Comparison of ENCODE assay signal across 1 cellular context in the genomic region with DNA sequence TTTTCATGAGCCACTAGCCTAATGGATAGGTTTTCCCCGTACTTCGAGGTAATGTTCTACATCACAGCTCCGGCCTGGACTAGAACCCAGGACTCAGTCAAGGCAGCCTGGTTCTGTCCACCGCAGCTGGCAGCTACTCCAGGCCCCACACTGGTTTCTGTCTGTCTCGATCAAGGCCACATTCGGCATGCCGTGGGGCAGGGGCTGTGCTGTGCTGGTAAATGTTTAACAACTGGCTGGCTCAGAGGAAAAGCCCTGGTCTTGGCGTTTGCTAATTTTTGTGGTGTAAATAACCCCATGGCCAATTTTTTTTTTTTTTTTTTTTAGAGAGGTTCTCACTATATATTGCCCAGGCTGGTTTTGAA.
TF ChIP-seq lines count a peak whose summit lies in the region.

No MANE protein-coding gene starts in this region.

TF ChIP-seq in GM23338, 12 proteins besides CTCF, POLR2A, EP300 and RAD21 (continued from another document):
- TF ChIP-seq, protein P1, sequence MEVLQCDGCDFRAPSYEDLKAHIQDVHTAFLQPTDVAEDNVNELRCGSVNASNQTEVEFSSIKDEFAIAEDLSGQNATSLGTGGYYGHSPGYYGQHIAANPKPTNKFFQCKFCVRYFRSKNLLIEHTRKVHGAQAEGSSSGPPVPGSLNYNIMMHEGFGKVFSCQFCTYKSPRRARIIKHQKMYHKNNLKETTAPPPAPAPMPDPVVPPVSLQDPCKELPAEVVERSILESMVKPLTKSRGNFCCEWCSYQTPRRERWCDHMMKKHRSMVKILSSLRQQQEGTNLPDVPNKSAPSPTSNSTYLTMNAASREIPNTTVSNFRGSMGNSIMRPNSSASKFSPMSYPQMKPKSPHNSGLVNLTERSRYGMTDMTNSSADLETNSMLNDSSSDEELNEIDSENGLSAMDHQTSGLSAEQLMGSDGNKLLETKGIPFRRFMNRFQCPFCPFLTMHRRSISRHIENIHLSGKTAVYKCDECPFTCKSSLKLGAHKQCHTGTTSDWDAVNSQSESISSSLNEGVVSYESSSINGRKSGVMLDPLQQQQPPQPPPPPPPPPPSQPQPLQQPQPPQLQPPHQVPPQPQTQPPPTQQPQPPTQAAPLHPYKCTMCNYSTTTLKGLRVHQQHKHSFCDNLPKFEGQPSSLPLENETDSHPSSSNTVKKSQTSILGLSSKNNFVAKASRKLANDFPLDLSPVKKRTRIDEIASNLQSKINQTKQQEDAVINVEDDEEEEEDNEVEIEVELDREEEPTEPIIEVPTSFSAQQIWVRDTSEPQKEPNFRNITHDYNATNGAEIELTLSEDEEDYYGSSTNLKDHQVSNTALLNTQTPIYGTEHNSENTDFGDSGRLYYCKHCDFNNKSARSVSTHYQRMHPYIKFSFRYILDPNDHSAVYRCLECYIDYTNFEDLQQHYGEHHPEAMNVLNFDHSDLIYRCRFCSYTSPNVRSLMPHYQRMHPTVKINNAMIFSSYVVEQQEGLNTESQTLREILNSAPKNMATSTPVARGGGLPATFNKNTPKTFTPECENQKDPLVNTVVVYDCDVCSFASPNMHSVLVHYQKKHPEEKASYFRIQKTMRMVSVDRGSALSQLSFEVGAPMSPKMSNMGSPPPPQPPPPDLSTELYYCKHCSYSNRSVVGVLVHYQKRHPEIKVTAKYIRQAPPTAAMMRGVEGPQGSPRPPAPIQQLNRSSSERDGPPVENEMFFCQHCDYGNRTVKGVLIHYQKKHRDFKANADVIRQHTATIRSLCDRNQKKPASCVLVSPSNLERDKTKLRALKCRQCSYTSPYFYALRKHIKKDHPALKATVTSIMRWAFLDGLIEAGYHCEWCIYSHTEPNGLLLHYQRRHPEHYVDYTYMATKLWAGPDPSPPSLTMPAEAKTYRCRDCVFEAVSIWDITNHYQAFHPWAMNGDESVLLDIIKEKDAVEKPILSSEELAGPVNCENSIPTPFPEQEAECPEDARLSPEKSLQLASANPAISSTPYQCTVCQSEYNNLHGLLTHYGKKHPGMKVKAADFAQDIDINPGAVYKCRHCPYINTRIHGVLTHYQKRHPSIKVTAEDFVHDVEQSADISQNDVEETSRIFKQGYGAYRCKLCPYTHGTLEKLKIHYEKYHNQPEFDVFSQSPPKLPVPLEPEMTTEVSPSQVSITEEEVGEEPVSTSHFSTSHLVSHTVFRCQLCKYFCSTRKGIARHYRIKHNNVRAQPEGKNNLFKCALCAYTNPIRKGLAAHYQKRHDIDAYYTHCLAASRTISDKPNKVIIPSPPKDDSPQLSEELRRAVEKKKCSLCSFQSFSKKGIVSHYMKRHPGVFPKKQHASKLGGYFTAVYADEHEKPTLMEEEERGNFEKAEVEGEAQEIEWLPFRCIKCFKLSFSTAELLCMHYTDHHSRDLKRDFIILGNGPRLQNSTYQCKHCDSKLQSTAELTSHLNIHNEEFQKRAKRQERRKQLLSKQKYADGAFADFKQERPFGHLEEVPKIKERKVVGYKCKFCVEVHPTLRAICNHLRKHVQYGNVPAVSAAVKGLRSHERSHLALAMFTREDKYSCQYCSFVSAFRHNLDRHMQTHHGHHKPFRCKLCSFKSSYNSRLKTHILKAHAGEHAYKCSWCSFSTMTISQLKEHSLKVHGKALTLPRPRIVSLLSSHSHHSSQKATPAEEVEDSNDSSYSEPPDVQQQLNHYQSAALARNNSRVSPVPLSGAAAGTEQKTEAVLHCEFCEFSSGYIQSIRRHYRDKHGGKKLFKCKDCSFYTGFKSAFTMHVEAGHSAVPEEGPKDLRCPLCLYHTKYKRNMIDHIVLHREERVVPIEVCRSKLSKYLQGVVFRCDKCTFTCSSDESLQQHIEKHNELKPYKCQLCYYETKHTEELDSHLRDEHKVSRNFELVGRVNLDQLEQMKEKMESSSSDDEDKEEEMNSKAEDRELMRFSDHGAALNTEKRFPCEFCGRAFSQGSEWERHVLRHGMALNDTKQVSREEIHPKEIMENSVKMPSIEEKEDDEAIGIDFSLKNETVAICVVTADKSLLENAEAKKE (CRISPR knock-in tag; IDR thresholded peaks at IDR 0.05) = no peak
- TF ChIP-seq NANOG (IDR thresholded peaks at IDR 0.05; ENCODE audit: borderline replicate concordance) = no peak
- no peak for TF ChIP-seq CREB1 (CRISPR knock-in tag; IDR thresholded peaks at IDR 0.05; ENCODE audit: low read depth)
- no peak for TF ChIP-seq ETS1 (IDR thresholded peaks at IDR 0.05)
- no peak for TF ChIP-seq ZNF331 (CRISPR knock-in tag; IDR thresholded peaks at IDR 0.05; ENCODE audit: low read depth)
